In genomic region chr3:141362736-141363135, GRCh38 we compare ENCODE assay signal across 24 cellular contexts.
"Had no signal": no experiment of that assay in that cellular context is flagged by ENCODE, and none has a peak within 500 bp of the region (broad histone marks: within the 10 kb centered on the region; RNA-seq: fewer than 3 reads in every experiment).

No MANE protein-coding gene starts in this region.

- H3K36me3 ChIP-seq: adrenal gland, breast epithelium, gastrocnemius medialis, thyroid gland, upper lobe of right lung had no signal

- H3K9me3 ChIP-seq: breast epithelium, thyroid gland, upper lobe of right lung had no signal

- ATAC-seq: gastrocnemius medialis, left cardiac atrium, left ventricle myocardium superior, sciatic nerve, upper lobe of right lung had no signal

- H3K27ac ChIP-seq: adrenal gland, gastrocnemius medialis, skin epidermis, thyroid gland, upper lobe of right lung had no signal

- H3K4me3 ChIP-seq: adrenal gland, breast epithelium, gastrocnemius medialis, skin epidermis, thyroid gland, upper lobe of right lung had no signal

- H3K27me3 ChIP-seq: adrenal gland, breast epithelium, gastrocnemius medialis, thyroid gland, upper lobe of right lung had no signal

- DNase-seq: activated CD4-positive, alpha-beta memory T cell treated with anti-CD3 and anti-CD28 coated beads for 36 hours; activated CD4-positive, alpha-beta T cell treated with anti-CD3 and anti-CD28 coated beads, Interleukin-2, amount 10 ng/mL, durations not matched to agents 24 days and 14 days; activated CD4-positive, CD25-positive, alpha-beta regulatory T cell treated with anti-CD3 and anti-CD28 coated beads, Interleukin-2, amount 50 U/mL, for 72 hours; activated CD8-positive, alpha-beta memory T cell treated with anti-CD3 and anti-CD28 coated beads, Interleukin-2, amount 50 U/mL, for 4 hours; activated effector memory CD4-positive, alpha-beta T cell treated with anti-CD3 and anti-CD28 coated beads, Interleukin-2, amount 50 U/mL, for 16 hours; activated naive CD4-positive, alpha-beta T cell treated with anti-CD3 and anti-CD28 coated beads for 36 hours; activated naive CD8-positive, alpha-beta T cell treated with anti-CD3 and anti-CD28 coated beads for 36 hours; activated T-cell treated with anti-CD3 and anti-CD28 coated beads, Interleukin-2, amount 50 U/mL, for 1 hour; adrenal gland; central memory CD4-positive, alpha-beta T cell; effector memory CD4-positive, alpha-beta T cell; gastrocnemius medialis; hippocampal formation; left cardiac atrium; left ventricle myocardium superior; stimulated activated CD4-positive, alpha-beta T cell treated with anti-CD3 and anti-CD28 coated beads, Interleukin-12 subunit alpha, Interleukin-12 subunit beta, amount 100 ng/mL, for 4 hours; stimulated activated CD4-positive, alpha-beta T cell treated with anti-CD3 and anti-CD28 coated beads, Interleukin-4, amount 100 ng/mL, for 1 hour; substantia nigra; T-helper 2 cell; thyroid gland; upper lobe of right lung had no signal
